Comparison of ENCODE assay signal across 8 cellular contexts in the genomic region with DNA sequence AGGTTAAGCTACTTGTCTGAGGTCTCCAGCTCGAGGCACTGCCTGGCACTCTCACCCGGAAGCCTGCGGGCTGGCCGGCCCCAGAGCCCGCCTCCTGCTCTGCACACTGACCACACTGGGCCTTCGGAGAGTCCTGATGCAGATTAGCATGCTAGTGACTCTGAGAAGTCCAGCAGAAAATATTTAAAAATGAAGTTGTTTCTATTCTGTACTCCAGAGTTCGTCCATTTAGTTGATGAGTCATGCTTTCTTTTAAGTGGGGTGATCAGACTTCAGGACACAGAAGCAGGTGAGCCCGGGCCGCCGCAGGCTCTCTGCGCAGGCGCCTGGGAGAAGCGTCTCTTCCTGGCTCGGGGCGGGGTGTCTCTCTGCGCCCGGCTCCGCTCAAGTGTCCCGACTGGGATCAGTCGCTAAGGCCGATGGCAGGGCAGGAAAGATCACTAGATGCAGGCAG. TPM values are rescaled to one million over a fixed set of nuclear protein-coding genes. Genes with fewer than 3 reads are reported as not detected.
DNase-seq lines count a peak whose midpoint lies in the region; ATAC-seq and TF ChIP-seq lines count a peak whose summit lies in the region.

No MANE protein-coding gene starts in this region.

- H3K36me3 ChIP-seq in MM.1S (replicated peaks; ENCODE audit: insufficient read depth, low read length) (no peaks in the 10 kb centered on the region), adrenal gland (replicated peaks in 1 of 2) (no peaks in the 10 kb centered on the region)

- no peaks in the 10 kb centered on the region for H3F3A ChIP-seq in MM.1S (ENCODE audit: insufficient read depth, low read length)

- no peaks in the 10 kb centered on the region for H3K9me3 ChIP-seq in MM.1S (replicated peaks; ENCODE audit: insufficient read depth, low read length)
- no peaks in the 10 kb centered on the region for H3K9me3 ChIP-seq in adrenal gland (replicated peaks in 1 of 3)

- H3K4me2 ChIP-seq in MM.1S (ENCODE audit: low read depth, low read length), result peak overlapping the region; percentile 35

- 24 to 59% (median 43%) methylated on average over 16 to 21 of the region's 21 CpGs for WGBS in adrenal gland, 4 donors

- ATAC-seq in HG02884 (IDR thresholded peaks at IDR 0.05; ENCODE audit: unreplicated experiment) (no peak), HG03432 (IDR thresholded peaks at IDR 0.05; ENCODE audit: unreplicated experiment) (no peak)

- no peaks in the 10 kb centered on the region for H3K79me2 ChIP-seq in MM.1S (ENCODE audit: low read length)

- no peaks in the 10 kb centered on the region for H4K20me1 ChIP-seq in MM.1S (ENCODE audit: insufficient read depth, low read length)

- H3K27me3 ChIP-seq in MM.1S (replicated peaks; ENCODE audit: insufficient read depth, low read length) (no peaks in the 10 kb centered on the region), adrenal gland (no peaks in the 10 kb centered on the region)

- DNase-seq in DMS153 (lab: John Stamatoyannopoulos, UW) (peak; percentile 61), MM.1S (peak; percentile 69), adrenal gland (peak; percentile 50 to 71 (median 61)), kidney glomerular epithelial cell (lab: John Stamatoyannopoulos, UW) (peak; percentile 76), OCI-M1 (lab: John Stamatoyannopoulos, UW) (no peak)
- DNase-seq in stimulated activated CD4-positive, alpha-beta T cell treated with anti-CD3 and anti-CD28 coated beads, Interleukin-4, amount 100 ng/mL, for 48 hours (ENCODE audit: low read depth in 2 of 2), result peak; percentile 4 to 30

- H3K9ac ChIP-seq in MM.1S (ENCODE audit: low read length), result peak overlapping the region; percentile 16; the same call in 1 of the 2 replicates

- H2AFZ ChIP-seq in MM.1S (ENCODE audit: low read length), result peak overlapping the region; percentile 74

- H3K27ac ChIP-seq in MM.1S (ENCODE audit: low read length) (peak overlapping the region; percentile 36; the same call in 1 of the 2 replicates), adrenal gland (peak overlapping the region in 1 of 5 donors; percentile 44)

- H3K4me3 ChIP-seq in MM.1S (ENCODE audit: low read length), result peak overlapping the region; percentile 31; the same call in 1 of the 2 replicates
- peak overlapping the region in 1 of 4 donors; percentile 46 for H3K4me3 ChIP-seq in adrenal gland

- no peak for TF ChIP-seq CTCF in MM.1S (IDR thresholded peaks at IDR 0.05; ENCODE audit: low read length)
- TF ChIP-seq CTCF in adrenal gland (IDR thresholded peaks at IDR 0.05), result no peak

- intact Hi-C loops in adrenal gland (cut with DNase I), result no loop called here

- no peak for TF ChIP-seq POLR2A in adrenal gland (IDR thresholded peaks at IDR 0.05)

- H3K9me2 ChIP-seq in MM.1S (replicated peaks; ENCODE audit: insufficient read depth, low read length), result no peaks in the 10 kb centered on the region

- H3K4me1 ChIP-seq in MM.1S (ENCODE audit: low read length), result peaks cover 3% of the 10 kb centered on the region; the same call in 1 of the 2 replicates
- H3K4me1 ChIP-seq in adrenal gland (replicated peaks in 1 of 2), result peaks cover 0 to 4% of the 10 kb centered on the region in 2 donors

RNA-seq across cellular contexts. Expression of a gene that starts 32.5 kb away (rescaled TPM):
- total RNA-seq in adrenal gland, result not detected
- polyA plus RNA-seq in adrenal gland, result not detected
